Comparison of ENCODE assay signal across 17 cellular contexts in the genomic region with DNA sequence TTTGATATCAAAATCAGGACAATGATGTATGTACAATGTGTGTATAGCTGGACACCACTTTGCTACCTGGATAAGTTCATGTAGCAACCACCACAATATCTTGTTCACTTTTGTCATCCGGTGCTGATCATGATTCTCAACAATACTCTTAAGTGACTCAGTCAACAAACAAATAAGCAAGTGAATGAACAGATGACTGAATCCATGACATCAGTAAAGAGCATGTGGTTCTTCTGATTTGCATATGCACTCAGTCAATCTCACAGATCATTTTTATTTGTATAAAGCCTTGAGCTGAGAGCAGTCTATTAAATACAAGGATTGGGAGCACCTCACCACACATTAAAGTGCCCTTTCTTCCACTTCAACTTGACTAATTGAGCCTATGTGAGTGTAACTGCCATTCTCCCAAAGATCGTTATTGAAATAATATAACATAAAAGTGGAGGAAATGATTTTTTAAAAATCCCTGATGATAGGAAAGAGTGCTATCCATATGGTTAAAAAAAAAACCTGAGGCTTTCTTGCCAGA.
DNase-seq lines count a peak whose midpoint lies in the region; ATAC-seq lines count a peak whose summit lies in the region.
"Had no signal": no experiment of that assay in that cellular context is flagged by ENCODE, and none has a peak within 500 bp of the region (broad histone marks: within the 10 kb centered on the region; RNA-seq: fewer than 3 reads in every experiment).

No MANE protein-coding gene starts in this region.

- H3K27ac ChIP-seq in naive thymus-derived CD4-positive, alpha-beta T cell (ENCODE audit: low read depth, low read length): no peak overlapping the region
- H3K27ac ChIP-seq: left lung had no signal

- H3K4me3 ChIP-seq in naive thymus-derived CD4-positive, alpha-beta T cell (ENCODE audit: low read length): no peak overlapping the region
- H3K4me3 ChIP-seq: left lung had no signal

- H3K4me3 Mint-ChIP-seq in naive thymus-derived CD4-positive, alpha-beta T cell: no peak overlapping the region
- H3K4me3 Mint-ChIP-seq: dendritic cell treated with granulocyte-macrophage colony-stimulating factor and Interleukin-4, amounts not matched to agents 40 ng/mL and 50 ng/mL, for 4 days had no signal

- H3K27me3 Mint-ChIP-seq in naive thymus-derived CD4-positive, alpha-beta T cell: peaks cover 0 to 5% (median 0%) of the 10 kb centered on the region in 5 donors
- H3K27me3 Mint-ChIP-seq: dendritic cell treated with granulocyte-macrophage colony-stimulating factor and Interleukin-4, amounts not matched to agents 40 ng/mL and 50 ng/mL, for 4 days had no signal

- H3K27me3 ChIP-seq in naive thymus-derived CD4-positive, alpha-beta T cell (ENCODE audit: control insufficient read depth in 2 of 2, insufficient read depth in 2 of 2, low read length in 2 of 2): no peaks in the 10 kb centered on the region
- H3K27me3 ChIP-seq: left lung had no signal

- ATAC-seq in GM18520 (IDR thresholded peaks at IDR 0.05; ENCODE audit: unreplicated experiment) (peak; percentile 51), HG02798 (IDR thresholded peaks at IDR 0.05; ENCODE audit: poor library complexity, unreplicated experiment) (peak; percentile 37)
- no peak for ATAC-seq in naive thymus-derived CD4-positive, alpha-beta T cell
- ATAC-seq: left lung; right cardiac atrium; stimulated activated naive CD8-positive, alpha-beta T cell treated with anti-CD3 and anti-CD28 coated beads, Interleukin-15, Interleukin-2, amounts not matched to agents 100 U/mL and 50 U/mL, for 24 hours had no signal

- H3K9me3 ChIP-seq in naive thymus-derived CD4-positive, alpha-beta T cell (ENCODE audit: control insufficient read depth in 2 of 3, low read length in 3 of 3): no peaks in the 10 kb centered on the region
- H3K9me3 ChIP-seq: left lung had no signal

- peaks cover 0 to 3% (median 0%) of the 10 kb centered on the region in 11 donors for H3K9me3 Mint-ChIP-seq in naive thymus-derived CD4-positive, alpha-beta T cell
- H3K9me3 Mint-ChIP-seq: dendritic cell treated with granulocyte-macrophage colony-stimulating factor and Interleukin-4, amounts not matched to agents 40 ng/mL and 50 ng/mL, for 4 days had no signal

- POLR2A ChIA-PET in naive thymus-derived CD4-positive, alpha-beta T cell (lab: Charles Lee): no interaction called here

- CTCF ChIA-PET in naive thymus-derived CD4-positive, alpha-beta T cell (lab: Charles Lee): no interaction called here

- no peaks in the 10 kb centered on the region for H3K36me3 Mint-ChIP-seq in naive thymus-derived CD4-positive, alpha-beta T cell

- H3K27ac Mint-ChIP-seq in naive thymus-derived CD4-positive, alpha-beta T cell: no peak overlapping the region
- H3K27ac Mint-ChIP-seq: dendritic cell treated with granulocyte-macrophage colony-stimulating factor and Interleukin-4, amounts not matched to agents 40 ng/mL and 50 ng/mL, for 4 days had no signal

- DNase-seq in NCI-H187 treated with DMSO at 0.1 percent for 48 hours (lab: John Stamatoyannopoulos, UW) (peak; percentile 17), cerebellar cortex (ENCODE audit: low spot score) (peak; percentile 59), OCI-M2 (lab: John Stamatoyannopoulos, UW; ENCODE audit: unreplicated experiment) (no peak), SHP77 (lab: John Stamatoyannopoulos, UW) (no peak)
- DNase-seq in stimulated activated CD4-positive, alpha-beta T cell treated with anti-CD3 and anti-CD28 coated beads, Interleukin-12 subunit alpha, Interleukin-12 subunit beta, amount 100 ng/mL, for 4 hours: no peak
- DNase-seq in naive thymus-derived CD4-positive, alpha-beta T cell: no peak
- DNase-seq: activated CD4-positive, alpha-beta T cell treated with anti-CD3 and anti-CD28 coated beads, Interleukin-2, amount 50 U/mL, for 1 hour; activated naive CD4-positive, alpha-beta T cell; IMR-90; left lung; NCI-H1048; right cardiac atrium; stimulated activated naive CD8-positive, alpha-beta T cell treated with anti-CD3 and anti-CD28 coated beads, Interleukin-15, Interleukin-2, amounts not matched to agents 100 U/mL and 50 U/mL, for 24 hours; trophoblast cell had no signal

- peaks cover 5 to 31% (median 23%) of the 10 kb centered on the region in 7 donors for H3K4me1 Mint-ChIP-seq in naive thymus-derived CD4-positive, alpha-beta T cell

- intact Hi-C loops in naive thymus-derived CD4-positive, alpha-beta T cell (cut with micrococcal nuclease): no loop called here

- H3K4me1 ChIP-seq in naive thymus-derived CD4-positive, alpha-beta T cell (ENCODE audit: control insufficient read depth in 2 of 2, insufficient read depth in 2 of 2, low read length in 2 of 2): peaks cover 0 to 5% of the 10 kb centered on the region in 2 donors
- H3K4me1 ChIP-seq: left lung had no signal

- no peaks in the 10 kb centered on the region for H3K36me3 ChIP-seq in naive thymus-derived CD4-positive, alpha-beta T cell (ENCODE audit: control insufficient read depth in 2 of 3, insufficient read depth in 3 of 3, low read length in 3 of 3)
- H3K36me3 ChIP-seq: left lung had no signal

Comparison
In these comparisons a context has a peak if more than half of its experiments do, and no peak if none do; other contexts are left out.
1. DNase-seq: peak in NCI-H187 treated with DMSO at 0.1 percent for 48 hours (single experiment) and cerebellar cortex (single experiment); none in stimulated activated CD4-positive, alpha-beta T cell treated with anti-CD3 and anti-CD28 coated beads, Interleukin-12 subunit alpha, Interleukin-12 subunit beta, amount 100 ng/mL, for 4 hours (single experiment), OCI-M2 (single experiment), SHP77 (0 of 2) and naive thymus-derived CD4-positive, alpha-beta T cell (0 of 9).